ENCODE assay signal across 21 cellular contexts in the genomic region with DNA sequence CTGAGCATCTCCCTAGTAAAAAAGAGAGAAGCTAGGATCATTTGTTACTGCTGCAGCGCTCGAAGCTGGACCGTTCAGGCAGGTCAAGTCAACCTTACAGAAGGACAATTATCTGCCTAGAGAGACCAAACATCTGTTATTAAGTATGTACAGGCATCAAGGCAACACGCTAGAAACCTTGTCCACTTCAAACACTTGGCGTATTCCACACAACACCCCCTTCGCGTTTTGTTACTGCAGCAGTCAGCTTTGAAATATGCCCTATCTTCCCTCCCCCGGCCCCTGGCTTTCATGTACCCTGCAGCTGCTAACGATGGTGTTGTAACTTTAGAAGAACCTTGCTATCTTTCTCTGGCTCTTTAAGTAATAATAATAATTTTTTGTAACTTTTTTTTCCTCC.
"Had no signal": no experiment of that assay in that cellular context is flagged by ENCODE, and none has a peak within 500 bp of the region (broad histone marks: within the 10 kb centered on the region; RNA-seq: fewer than 3 reads in every experiment).

No MANE protein-coding gene starts in this region.

- H3K4me2 ChIP-seq: smooth muscle cell had no signal

- H3K36me3 ChIP-seq: gastroesophageal sphincter, suprapubic skin, thyroid gland had no signal

- DNase-seq: central memory CD4-positive, alpha-beta T cell; cortex of kidney; dorsolateral prefrontal cortex; effector CD8-positive, alpha-beta T cell; glutamatergic neuron; left ventricle myocardium superior; naive thymus-derived CD4-positive, alpha-beta T cell; occipital lobe; psoas muscle; stimulated activated CD4-positive, alpha-beta T cell treated with anti-CD3 and anti-CD28 coated beads, Interleukin-2, amount 100 ng/mL, for 48 hours; stimulated activated naive CD8-positive, alpha-beta T cell treated with anti-CD3 and anti-CD28 coated beads, Interleukin-15, Interleukin-2, amounts not matched to agents 100 U/mL and 50 U/mL, for 24 hours; thyroid gland had no signal

- H3K4me3 ChIP-seq: dorsolateral prefrontal cortex, gastroesophageal sphincter, psoas muscle, smooth muscle cell, suprapubic skin, thyroid gland had no signal

- ATAC-seq: esophagus mucosa; gastroesophageal sphincter; left ventricle myocardium superior; naive thymus-derived CD4-positive, alpha-beta T cell; psoas muscle; stimulated activated effector memory CD8-positive, alpha-beta T cell treated with anti-CD3 and anti-CD28 coated beads, Interleukin-12 subunit alpha, Interleukin-12 subunit beta, amount 100 ng/mL, for 72 hours; stimulated activated naive CD8-positive, alpha-beta T cell treated with anti-CD3 and anti-CD28 coated beads, Interleukin-15, Interleukin-2, amounts not matched to agents 100 U/mL and 50 U/mL, for 24 hours had no signal

- H3K27ac ChIP-seq: gastroesophageal sphincter, psoas muscle, suprapubic skin, thyroid gland had no signal

- H3K36me3 Mint-ChIP-seq: naive thymus-derived CD4-positive, alpha-beta T cell; stimulated activated effector memory CD8-positive, alpha-beta T cell treated with anti-CD3 and anti-CD28 coated beads, Interleukin-12 subunit alpha, Interleukin-12 subunit beta, amount 100 ng/mL, for 72 hours; type B pancreatic cell had no signal

- FAIRE-seq: keratinocyte, urothelium cell line had no signal

- H3K27me3 ChIP-seq: dorsolateral prefrontal cortex, thyroid gland had no signal

- H3K4me1 ChIP-seq: gastroesophageal sphincter, psoas muscle, suprapubic skin, thyroid gland had no signal

- H3K4me3 Mint-ChIP-seq: naive thymus-derived CD4-positive, alpha-beta T cell; neural crest cell; stimulated activated effector memory CD8-positive, alpha-beta T cell treated with anti-CD3 and anti-CD28 coated beads, Interleukin-12 subunit alpha, Interleukin-12 subunit beta, amount 100 ng/mL, for 72 hours; type B pancreatic cell had no signal

- H3K4me1 Mint-ChIP-seq: naive thymus-derived CD4-positive, alpha-beta T cell; stimulated activated effector memory CD8-positive, alpha-beta T cell treated with anti-CD3 and anti-CD28 coated beads, Interleukin-12 subunit alpha, Interleukin-12 subunit beta, amount 100 ng/mL, for 72 hours had no signal

- H3K27ac Mint-ChIP-seq: naive thymus-derived CD4-positive, alpha-beta T cell; stimulated activated effector memory CD8-positive, alpha-beta T cell treated with anti-CD3 and anti-CD28 coated beads, Interleukin-12 subunit alpha, Interleukin-12 subunit beta, amount 100 ng/mL, for 72 hours; type B pancreatic cell had no signal

- H3K9me3 Mint-ChIP-seq: neural crest cell, type B pancreatic cell had no signal
